ENCODE assay signal across 19 cellular contexts in the genomic region with DNA sequence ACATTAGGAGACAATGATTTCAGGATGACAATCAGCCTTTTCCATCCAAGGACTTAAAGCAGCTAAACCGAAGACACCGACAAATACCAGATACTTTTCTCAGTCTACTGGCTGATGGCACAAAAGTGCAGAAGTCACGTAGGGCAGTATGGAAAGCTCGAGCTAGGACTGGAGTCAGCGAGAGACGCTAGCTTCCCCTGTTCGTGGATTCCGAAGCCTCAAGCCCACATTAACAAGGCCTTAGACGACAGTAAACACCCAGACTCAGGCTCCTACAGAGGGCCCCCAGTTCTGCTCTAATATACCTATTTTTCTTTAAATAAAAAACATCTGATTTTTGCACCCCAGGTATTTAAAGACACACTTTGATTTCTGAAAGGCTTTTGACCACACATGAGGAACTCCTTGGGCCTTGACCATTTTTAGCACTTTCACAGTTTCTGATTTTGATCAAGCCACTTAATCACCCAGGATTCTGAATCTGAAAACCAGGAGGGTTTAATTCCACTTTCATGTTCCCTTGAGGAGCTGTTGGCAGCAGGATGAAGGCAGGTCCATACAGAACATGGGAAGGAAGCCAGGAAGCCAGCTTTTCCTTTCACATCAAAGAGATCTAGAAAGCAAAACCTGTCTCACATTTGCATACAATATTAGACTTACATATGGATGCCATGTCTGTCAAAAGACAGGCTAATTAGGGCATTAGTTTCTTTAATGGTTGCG.
DNase-seq lines count a peak whose midpoint lies in the region; ATAC-seq and TF ChIP-seq lines count a peak whose summit lies in the region.
"Had no signal": no experiment of that assay in that cellular context is flagged by ENCODE, and none has a peak within 500 bp of the region (broad histone marks: within the 10 kb centered on the region; RNA-seq: fewer than 3 reads in every experiment).

No MANE protein-coding gene starts in this region.

- H3K4me1 ChIP-seq in upper lobe of right lung: peaks cover 6% of the 10 kb centered on the region
- H3K4me1 ChIP-seq: neural progenitor cell had no signal

- no peak overlapping the region for H3K4me3 ChIP-seq in upper lobe of right lung
- H3K4me3 ChIP-seq: neural progenitor cell, right lobe of liver had no signal

- H3K27ac ChIP-seq in temporal lobe (ENCODE audit: low read depth, low read length) (peak overlapping the region; percentile 25), upper lobe of right lung (no peak overlapping the region)
- H3K27ac ChIP-seq: KMS-11, neural progenitor cell, right lobe of liver had no signal

- H3K36me3 ChIP-seq in upper lobe of right lung: no peaks in the 10 kb centered on the region
- H3K36me3 ChIP-seq: neural progenitor cell, right lobe of liver had no signal

- no peaks in the 10 kb centered on the region for H3K27me3 ChIP-seq in upper lobe of right lung
- H3K27me3 ChIP-seq: neural progenitor cell, right lobe of liver had no signal

- H3K4me3 Mint-ChIP-seq in brain (peak overlapping the region in 1 of 5 experiments; percentile 36), glutamatergic neuron (ENCODE audit: unreplicated experiment) (no peak overlapping the region)
- no peak overlapping the region for H3K4me3 Mint-ChIP-seq in T-helper 2 cell treated with Interferon-gamma antibody and Interleukin-4, amounts not matched to agents 5 μg/mL and 100 μg/mL, for 36 hours
- H3K4me3 Mint-ChIP-seq: CD8-positive, alpha-beta T cell; neural progenitor cell had no signal

- TF ChIP-seq CTCF in brain (conservative IDR thresholded peaks at IDR 0.05) (no peak), glutamatergic neuron (IDR thresholded peaks at IDR 0.05; ENCODE audit: partially characterized antibody, unreplicated experiment) (no peak), upper lobe of right lung (IDR thresholded peaks at IDR 0.05) (no peak)

- no peak for ATAC-seq in upper lobe of right lung
- ATAC-seq: CD8-positive, alpha-beta T cell; right lobe of liver had no signal

- peak overlapping the region; percentile 49 to 92 (median 79) for H3K27ac Mint-ChIP-seq in brain
- peak overlapping the region; percentile 53 for H3K27ac Mint-ChIP-seq in glutamatergic neuron (ENCODE audit: unreplicated experiment)
- H3K27ac Mint-ChIP-seq in T-helper 2 cell treated with Interferon-gamma antibody and Interleukin-4, amounts not matched to agents 5 μg/mL and 100 μg/mL, for 36 hours: no peak overlapping the region
- H3K27ac Mint-ChIP-seq: CD8-positive, alpha-beta T cell; neural progenitor cell had no signal

- H3K36me3 Mint-ChIP-seq in brain (peaks cover 42% of the 10 kb centered on the region), glutamatergic neuron (ENCODE audit: unreplicated experiment) (peaks cover 4% of the 10 kb centered on the region)
- H3K36me3 Mint-ChIP-seq in T-helper 2 cell treated with Interferon-gamma antibody and Interleukin-4, amounts not matched to agents 5 μg/mL and 100 μg/mL, for 36 hours (ENCODE audit: low read depth): peaks cover 2% of the 10 kb centered on the region
- H3K36me3 Mint-ChIP-seq: CD8-positive, alpha-beta T cell had no signal

- H3K4me1 Mint-ChIP-seq in brain (peaks cover 54% of the 10 kb centered on the region), glutamatergic neuron (ENCODE audit: low read depth, unreplicated experiment) (peaks cover 6% of the 10 kb centered on the region)
- peaks cover 6% of the 10 kb centered on the region for H3K4me1 Mint-ChIP-seq in T-helper 2 cell treated with Interferon-gamma antibody and Interleukin-4, amounts not matched to agents 5 μg/mL and 100 μg/mL, for 36 hours (ENCODE audit: low read depth)
- H3K4me1 Mint-ChIP-seq: neural progenitor cell had no signal

- no peaks in the 10 kb centered on the region for H3K9me3 ChIP-seq in upper lobe of right lung
- H3K9me3 ChIP-seq: right lobe of liver had no signal

- intact Hi-C loops in upper lobe of right lung (cut with DNase I): no loop called here

- DNase-seq in NCI-H2029 (lab: John Stamatoyannopoulos, UW) (peak; percentile 15), NCI-H2029 treated with DMSO at 0.1 percent for 48 hours (lab: John Stamatoyannopoulos, UW) (no peak), glutamatergic neuron (no peak), upper lobe of right lung (no peak), KG1 (lab: John Stamatoyannopoulos, UW) (no peak)
- DNase-seq in T-helper 2 cell treated with Interferon-gamma antibody and Interleukin-4, amounts not matched to agents 5 μg/mL and 100 μg/mL, for 36 hours (ENCODE audit: low spot score): no peak
- DNase-seq: activated CD4-positive, alpha-beta T cell treated with anti-CD3 and anti-CD28 coated beads, Interleukin-2, amount 50 U/mL, for 48 hours; amniotic stem cell; CD8-positive, alpha-beta T cell; GDM1; kidney glomerular epithelial cell; NCI-H1930; right lobe of liver; SHP77; stimulated activated naive CD4-positive, alpha-beta T cell had no signal

- H3K9me3 Mint-ChIP-seq in brain (peaks cover 0 to 3% (median 0%) of the 10 kb centered on the region in 5 experiments), glutamatergic neuron (ENCODE audit: unreplicated experiment) (peaks cover under 1% of the 10 kb centered on the region)
- H3K9me3 Mint-ChIP-seq in T-helper 2 cell treated with Interferon-gamma antibody and Interleukin-4, amounts not matched to agents 5 μg/mL and 100 μg/mL, for 36 hours: no peaks in the 10 kb centered on the region
- H3K9me3 Mint-ChIP-seq: CD8-positive, alpha-beta T cell; neural progenitor cell had no signal

- H3K27me3 Mint-ChIP-seq in brain (no peaks in the 10 kb centered on the region), glutamatergic neuron (ENCODE audit: unreplicated experiment) (peaks cover 2% of the 10 kb centered on the region)
- H3K27me3 Mint-ChIP-seq in T-helper 2 cell treated with Interferon-gamma antibody and Interleukin-4, amounts not matched to agents 5 μg/mL and 100 μg/mL, for 36 hours (ENCODE audit: low read depth): no peaks in the 10 kb centered on the region
